In the genomic region with DNA sequence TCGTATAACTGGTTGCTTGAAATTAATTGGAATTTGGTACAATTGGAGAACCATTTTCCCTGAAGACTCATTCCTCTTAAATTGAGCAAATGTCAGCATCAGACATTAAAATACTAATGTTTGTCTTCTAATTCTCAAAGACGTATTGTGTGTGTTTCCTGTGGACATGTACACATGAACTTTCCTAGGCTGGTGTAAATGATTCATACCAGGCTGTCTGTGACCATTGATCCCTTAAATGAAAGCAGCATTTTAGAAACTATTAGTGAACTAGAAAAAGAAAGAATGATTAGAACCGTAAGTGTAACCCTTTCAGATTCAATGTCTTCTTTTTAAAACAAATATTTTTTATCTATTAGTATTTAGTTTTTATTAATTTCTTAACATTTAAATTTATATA, we compare ENCODE assay signal across 14 cellular contexts.
DNase-seq lines count a peak whose midpoint lies in the region; ATAC-seq, FAIRE-seq and TF ChIP-seq lines count a peak whose summit lies in the region.
"Had no signal": no experiment of that assay in that cellular context is flagged by ENCODE, and none has a peak within 500 bp of the region (broad histone marks: within the 10 kb centered on the region; RNA-seq: fewer than 3 reads in every experiment).

No MANE protein-coding gene starts in this region.

- peak; percentile 26 to 65; a peak in 2 of 4 replicates for TF ChIP-seq EP300 in GM12878 (IDR thresholded peaks at IDR 0.05; ENCODE audit: borderline replicate concordance in 1 of 2, control insufficient read depth in 1 of 2, low read depth in 2 of 2, low read length in 2 of 2)

- peak overlapping the region; percentile 26 for H3K4me2 ChIP-seq in GM12878 (ENCODE audit: control insufficient read depth, insufficient read depth)

- TF ChIP-seq POLR2A in GM18505 (IDR thresholded peaks at IDR 0.05; ENCODE audit: borderline replicate concordance, extremely low read depth, insufficient read depth, insufficient read length), result no peak
- TF ChIP-seq POLR2A in GM12878 (IDR thresholded peaks at IDR 0.05; ENCODE audit: low read depth, low read length), result no peak

- 0 out of 2 replicates have a peak overlapping the region, but pooled peaks have one; percentile 10 for H3K4me3 ChIP-seq in GM12878
- H3K4me3 ChIP-seq: heart left ventricle had no signal

- DNase-seq in GM12878 (ENCODE audit: low read depth, low spot score) (peak; percentile 57), DMS79 (lab: John Stamatoyannopoulos, UW) (no peak), NOMO-1 treated with DMSO at 0.1 percent for 48 hours (lab: John Stamatoyannopoulos, UW; ENCODE audit: unreplicated experiment) (no peak), NCI-H748 treated with DMSO at 0.1 percent for 48 hours (lab: John Stamatoyannopoulos, UW) (no peak)
- DNase-seq in activated naive CD4-positive, alpha-beta T cell treated with anti-CD3 and anti-CD28 coated beads, Interleukin-2, amount 10 ng/mL, durations not matched to agents 7 days and 5 days, result no peak
- DNase-seq: activated CD4-positive, alpha-beta T cell treated with anti-CD3 and anti-CD28 coated beads for 1 hour; activated naive CD4-positive, alpha-beta T cell treated with anti-CD3 and anti-CD28 coated beads for 36 hours; heart left ventricle; midbrain; NCI-H1930; stimulated activated naive CD4-positive, alpha-beta T cell treated with Interleukin-2 at 50 U/mL for 16 hours had no signal

- peaks cover 25% of the 10 kb centered on the region for H3K4me1 Mint-ChIP-seq in activated naive CD4-positive, alpha-beta T cell treated with anti-CD3 and anti-CD28 coated beads, Interleukin-2, amount 10 ng/mL, durations not matched to agents 7 days and 5 days

- RAD21 ChIA-PET in GM12878 (lab: Charles Lee; ENCODE audit: unreplicated experiment), result no interaction called here

- 1% methylated on average over 3 of the region's 3 CpGs for WGBS in GM12878 (ENCODE audit: insufficient coverage, insufficient replicate concordance, low lambda C conversion rate, missing lambda C conversion rate)

- no TSS peak for BruUV-seq in GM12878 (replicated peaks; lab: Mats Ljungman, UMichigan)

- no peaks in the 10 kb centered on the region for H3K27me3 ChIP-seq in GM12878 (replicated peaks in 1 of 2; ENCODE audit: control insufficient read depth in 2 of 2, insufficient read depth in 2 of 2, low read length in 1 of 2)
- H3K27me3 ChIP-seq: heart left ventricle had no signal

- intact Hi-C loops in GM12878 (cut with micrococcal nuclease; ENCODE audit: unreplicated experiment), result loop anchor here (2.0 kb wide), 1 partner anchor 190 kb away; no protein-coding TSS in a partner anchor

- no peaks in the 10 kb centered on the region for H3K9me3 Mint-ChIP-seq in activated naive CD4-positive, alpha-beta T cell treated with anti-CD3 and anti-CD28 coated beads, Interleukin-2, amount 10 ng/mL, durations not matched to agents 7 days and 5 days
- H3K9me3 Mint-ChIP-seq: activated naive CD4-positive, alpha-beta T cell treated with anti-CD3 and anti-CD28 coated beads for 36 hours had no signal

- H3K27ac Mint-ChIP-seq in activated naive CD4-positive, alpha-beta T cell treated with anti-CD3 and anti-CD28 coated beads, Interleukin-2, amount 10 ng/mL, durations not matched to agents 7 days and 5 days, result no peak overlapping the region
- H3K27ac Mint-ChIP-seq: activated naive CD4-positive, alpha-beta T cell treated with anti-CD3 and anti-CD28 coated beads for 36 hours had no signal

- peaks cover 5% of the 10 kb centered on the region for H3K36me3 Mint-ChIP-seq in activated naive CD4-positive, alpha-beta T cell treated with anti-CD3 and anti-CD28 coated beads, Interleukin-2, amount 10 ng/mL, durations not matched to agents 7 days and 5 days

- POLR2A ChIA-PET in GM12878 (lab: Charles Lee), result no interaction called here

- CTCF ChIA-PET in GM12878 (lab: Yijun Ruan, JAX), result no interaction called here
- CTCF ChIA-PET in activated naive CD4-positive, alpha-beta T cell treated with anti-CD3 and anti-CD28 coated beads, Interleukin-2, amount 10 ng/mL, durations not matched to agents 7 days and 5 days (lab: Charles Lee), result no interaction called here

- no peak for TF ChIP-seq RAD21 in GM12878 (IDR thresholded peaks at IDR 0.05; ENCODE audit: insufficient read depth, low read depth, low read length)

- in situ Hi-C loops in GM12878 (cut with MboI), result loop anchor here (10.0 to 25.0 kb wide), 3 partner anchors 190 to 1177 kb away; no protein-coding TSS in a partner anchor

- H3K27me3 Mint-ChIP-seq in activated naive CD4-positive, alpha-beta T cell treated with anti-CD3 and anti-CD28 coated beads, Interleukin-2, amount 10 ng/mL, durations not matched to agents 7 days and 5 days, result peaks cover 10% of the 10 kb centered on the region

- H3K9ac ChIP-seq in GM12878 (ENCODE audit: control insufficient read depth, insufficient read depth, low read length), result no peak overlapping the region

- no peak overlapping the region for H2AFZ ChIP-seq in GM12878 (ENCODE audit: control insufficient read depth, low read depth, low read length)

- no peak overlapping the region for H3K4me3 Mint-ChIP-seq in activated naive CD4-positive, alpha-beta T cell treated with anti-CD3 and anti-CD28 coated beads, Interleukin-2, amount 10 ng/mL, durations not matched to agents 7 days and 5 days
- H3K4me3 Mint-ChIP-seq: activated naive CD4-positive, alpha-beta T cell treated with anti-CD3 and anti-CD28 coated beads for 36 hours had no signal

- ATAC-seq in GM18505 (IDR thresholded peaks at IDR 0.05; ENCODE audit: unreplicated experiment) (peak; percentile 49), GM21360 (IDR thresholded peaks at IDR 0.05; ENCODE audit: unreplicated experiment) (peak; percentile 47), HG03039 (IDR thresholded peaks at IDR 0.05; ENCODE audit: unreplicated experiment) (peak; percentile 37), GM12878 (peak; percentile 66)
- ATAC-seq: heart left ventricle had no signal

- no peaks in the 10 kb centered on the region for H4K20me1 ChIP-seq in GM12878 (ENCODE audit: control insufficient read depth, insufficient read depth)

- H3K4me1 ChIP-seq in GM12878 (ENCODE audit: control insufficient read depth, insufficient read depth, low read length), result peaks cover 61% of the 10 kb centered on the region

- no peaks in the 10 kb centered on the region for H3K79me2 ChIP-seq in GM12878 (ENCODE audit: control insufficient read depth, insufficient read depth, low read length)

- no peak for FAIRE-seq in GM12878 (lab: Jason Lieb, UNC)

- no peak for TF ChIP-seq CTCF in GM12878 (IDR thresholded peaks at IDR 0.05 in 2 of 3, conservative IDR thresholded peaks at IDR 0.05 in 1 of 3; ENCODE audit: control insufficient read depth in 2 of 3, extremely low read depth in 1 of 3, insufficient read depth in 1 of 3, low read depth in 3 of 3, low read length in 3 of 3)

- peaks cover 2% of the 10 kb centered on the region; the same call in 1 of the 3 replicates for H3K9me3 ChIP-seq in GM12878 (replicated peaks; ENCODE audit: control insufficient read depth, insufficient read depth, low read length)
- H3K9me3 ChIP-seq: heart left ventricle had no signal

- SMC1A ChIA-PET in GM12878 (lab: Charles Lee; ENCODE audit: uncharacterized antibody, unreplicated experiment), result interaction anchor here (0.6 to 2.9 kb wide), 8 partner anchors 8 to 654 kb away, joined by 3 to 11 read pairs (median 3); no protein-coding TSS in a partner anchor

- H3K36me3 ChIP-seq in GM12878 (ENCODE audit: control insufficient read depth in 2 of 2, insufficient read depth in 2 of 2, low read length in 1 of 2), result no peaks in the 10 kb centered on the region
- H3K36me3 ChIP-seq: heart left ventricle had no signal

- H3K27ac ChIP-seq in GM12878 (ENCODE audit: control insufficient read depth, insufficient read depth), result no peak overlapping the region; the same call in 1 of the 2 replicates
- H3K27ac ChIP-seq: heart left ventricle had no signal

TF ChIP-seq in GM12878, 131 proteins besides CTCF, POLR2A, EP300 and RAD21 (continues in another document):
- TF ChIP-seq CBX5 (IDR thresholded peaks at IDR 0.05; ENCODE audit: low read depth), result no peak
- TF ChIP-seq MTA3 (IDR thresholded peaks at IDR 0.05; ENCODE audit: borderline replicate concordance, low read length), result peak; percentile 56; the same call in 1 of the 2 replicates
- peak; percentile 72 for TF ChIP-seq BCL11A (IDR thresholded peaks at IDR 0.05; ENCODE audit: low read depth, low read length)
- TF ChIP-seq, protein P1, sequence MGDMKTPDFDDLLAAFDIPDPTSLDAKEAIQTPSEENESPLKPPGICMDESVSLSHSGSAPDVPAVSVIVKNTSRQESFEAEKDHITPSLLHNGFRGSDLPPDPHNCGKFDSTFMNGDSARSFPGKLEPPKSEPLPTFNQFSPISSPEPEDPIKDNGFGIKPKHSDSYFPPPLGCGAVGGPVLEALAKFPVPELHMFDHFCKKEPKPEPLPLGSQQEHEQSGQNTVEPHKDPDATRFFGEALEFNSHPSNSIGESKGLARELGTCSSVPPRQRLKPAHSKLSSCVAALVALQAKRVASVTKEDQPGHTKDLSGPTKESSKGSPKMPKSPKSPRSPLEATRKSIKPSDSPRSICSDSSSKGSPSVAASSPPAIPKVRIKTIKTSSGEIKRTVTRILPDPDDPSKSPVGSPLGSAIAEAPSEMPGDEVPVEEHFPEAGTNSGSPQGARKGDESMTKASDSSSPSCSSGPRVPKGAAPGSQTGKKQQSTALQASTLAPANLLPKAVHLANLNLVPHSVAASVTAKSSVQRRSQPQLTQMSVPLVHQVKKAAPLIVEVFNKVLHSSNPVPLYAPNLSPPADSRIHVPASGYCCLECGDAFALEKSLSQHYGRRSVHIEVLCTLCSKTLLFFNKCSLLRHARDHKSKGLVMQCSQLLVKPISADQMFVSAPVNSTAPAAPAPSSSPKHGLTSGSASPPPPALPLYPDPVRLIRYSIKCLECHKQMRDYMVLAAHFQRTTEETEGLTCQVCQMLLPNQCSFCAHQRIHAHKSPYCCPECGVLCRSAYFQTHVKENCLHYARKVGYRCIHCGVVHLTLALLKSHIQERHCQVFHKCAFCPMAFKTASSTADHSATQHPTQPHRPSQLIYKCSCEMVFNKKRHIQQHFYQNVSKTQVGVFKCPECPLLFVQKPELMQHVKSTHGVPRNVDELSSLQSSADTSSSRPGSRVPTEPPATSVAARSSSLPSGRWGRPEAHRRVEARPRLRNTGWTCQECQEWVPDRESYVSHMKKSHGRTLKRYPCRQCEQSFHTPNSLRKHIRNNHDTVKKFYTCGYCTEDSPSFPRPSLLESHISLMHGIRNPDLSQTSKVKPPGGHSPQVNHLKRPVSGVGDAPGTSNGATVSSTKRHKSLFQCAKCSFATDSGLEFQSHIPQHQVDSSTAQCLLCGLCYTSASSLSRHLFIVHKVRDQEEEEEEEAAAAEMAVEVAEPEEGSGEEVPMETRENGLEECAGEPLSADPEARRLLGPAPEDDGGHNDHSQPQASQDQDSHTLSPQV (IDR thresholded peaks at IDR 0.05), result no peak
- TF ChIP-seq YBX1 (IDR thresholded peaks at IDR 0.05), result no peak
- no peak for TF ChIP-seq MYB (IDR thresholded peaks at IDR 0.05; ENCODE audit: borderline replicate concordance, low read depth, low read length)
